Comparison of ENCODE assay signal across 16 cellular contexts in genomic region chr12:47308672-47309071, GRCh38.
"Had no signal": no experiment of that assay in that cellular context is flagged by ENCODE, and none has a peak within 500 bp of the region (broad histone marks: within the 10 kb centered on the region; RNA-seq: fewer than 3 reads in every experiment).

No MANE protein-coding gene starts in this region.

- H3K27ac ChIP-seq: cardiac muscle cell, dorsolateral prefrontal cortex, gastroesophageal sphincter, suprapubic skin had no signal

- H3K36me3 ChIP-seq: cardiac muscle cell, gastroesophageal sphincter, suprapubic skin had no signal

- H3K27me3 ChIP-seq: cardiac muscle cell, dorsolateral prefrontal cortex, gastroesophageal sphincter, suprapubic skin had no signal

- DNase-seq: activated CD8-positive, alpha-beta memory T cell treated with anti-CD3 and anti-CD28 coated beads, Interleukin-2, amount 50 U/mL, for 48 hours; activated gamma-delta T cell; dorsolateral prefrontal cortex; naive thymus-derived CD4-positive, alpha-beta T cell; retina; stimulated activated CD4-positive, alpha-beta T cell treated with anti-CD3 and anti-CD28 coated beads, Interleukin-12 subunit alpha, Interleukin-12 subunit beta, amount 100 ng/mL, for 4 hours; stimulated activated CD4-positive, alpha-beta T cell treated with anti-CD3 and anti-CD28 coated beads, Interleukin-2, amount 100 ng/mL, for 24 hours; stimulated activated naive CD4-positive, alpha-beta T cell treated with Interleukin-2 at 50 U/mL for 16 hours; T-cell; T-helper 9 cell; trophoblast cell had no signal

- ATAC-seq: activated CD4-positive, CD25-positive, alpha-beta regulatory T cell treated with anti-CD3 and anti-CD28 coated beads, Interleukin-2, amount 50 U/mL, for 24 hours; gastroesophageal sphincter; naive thymus-derived CD4-positive, alpha-beta T cell; T-cell had no signal

- H3K4me1 ChIP-seq: gastroesophageal sphincter, suprapubic skin had no signal

- H3K27me3 Mint-ChIP-seq: naive thymus-derived CD4-positive, alpha-beta T cell; T-cell had no signal

- H3K4me3 ChIP-seq: cardiac muscle cell, dorsolateral prefrontal cortex, gastroesophageal sphincter, lung, suprapubic skin had no signal

- H3K9me3 ChIP-seq: gastroesophageal sphincter, suprapubic skin had no signal
